Comparison of ENCODE assay signal across 22 cellular contexts in genomic region chr11:46075928-46076327, GRCh38. TPM values are rescaled to one million over a fixed set of nuclear protein-coding genes. Genes with fewer than 3 reads are reported as not detected.
DNase-seq lines count a peak whose midpoint lies in the region; ATAC-seq and TF ChIP-seq lines count a peak whose summit lies in the region.
"Had no signal": no experiment of that assay in that cellular context is flagged by ENCODE, and none has a peak within 500 bp of the region (broad histone marks: within the 10 kb centered on the region; RNA-seq: fewer than 3 reads in every experiment).

No MANE protein-coding gene starts in this region.

- H3K27ac ChIP-seq in 22Rv1 = no peak overlapping the region
- H3K27ac ChIP-seq in GM23338 (ENCODE audit: low read depth) = no peak overlapping the region
- H3K27ac ChIP-seq in PC-9 = no peak overlapping the region
- H3K27ac ChIP-seq: left ventricle myocardium inferior, upper lobe of right lung had no signal

- no peak overlapping the region for H2AFZ ChIP-seq in GM23338
- H2AFZ ChIP-seq in PC-9 = no peak overlapping the region

- CTCF ChIA-PET in PC-9 (lab: Charles Lee) = no interaction called here

- H3K9me2 ChIP-seq in GM23338 (ENCODE audit: insufficient read depth) (no peaks in the 10 kb centered on the region), PC-9 (ENCODE audit: insufficient read depth) (no peaks in the 10 kb centered on the region)

- no peak overlapping the region for H3K27ac Mint-ChIP-seq in GM23338
- H3K27ac Mint-ChIP-seq: activated CD4-positive, alpha-beta memory T cell treated with anti-CD3 and anti-CD28 coated beads, Interleukin-2, amount 10 ng/mL, durations not matched to agents 7 days and 5 days; IgD-negative memory B cell had no signal

- peak; percentile 25 for TF ChIP-seq CTCF in 22Rv1 (IDR thresholded peaks at IDR 0.05)
- peak; percentile 46 to 56 for TF ChIP-seq CTCF in GM23338 (conservative IDR thresholded peaks at IDR 0.05; ENCODE audit: low read depth in 2 of 2)
- TF ChIP-seq CTCF in PC-9 (conservative IDR thresholded peaks at IDR 0.05) = peak; percentile 36; the same call in 1 of the 2 replicates
- TF ChIP-seq CTCF in epithelial cell of esophagus (IDR thresholded peaks at IDR 0.05; ENCODE audit: insufficient read depth, low read depth, low read length, missing control alignments) = peak; percentile 65

- intact Hi-C loops in PC-9 (cut with micrococcal nuclease; ENCODE audit: unreplicated experiment) = no loop called here
- intact Hi-C loops in posterior vena cava (cut with DNase I) = no loop called here

- H3K79me2 ChIP-seq in GM23338 (replicated peaks; ENCODE audit: insufficient read depth) = no peaks in the 10 kb centered on the region
- H3K79me2 ChIP-seq in PC-9 (ENCODE audit: low read depth) = no peaks in the 10 kb centered on the region

- POLR2A ChIA-PET in PC-9 (lab: Charles Lee; ENCODE audit: unreplicated experiment) = interaction anchor here (0.5 kb wide), 1 partner anchor 46 kb away, joined by 3 read pairs; no protein-coding TSS in a partner anchor

- no peaks in the 10 kb centered on the region for H3F3A ChIP-seq in GM23338 (replicated peaks; ENCODE audit: low read depth)
- H3F3A ChIP-seq in PC-9 (ENCODE audit: insufficient read depth, low read depth) = no peaks in the 10 kb centered on the region

- peaks cover 5% of the 10 kb centered on the region; the same call in 1 of the 2 replicates for H3K36me3 ChIP-seq in GM23338 (ENCODE audit: insufficient read depth)
- H3K36me3 ChIP-seq in PC-9 (ENCODE audit: low read depth) = 0 out of 2 replicates have a peak, but pooled peaks cover 4% of the 10 kb centered on the region

- no TSS peak for BruUV-seq in PC-9 (replicated peaks; lab: Mats Ljungman, UMichigan)

- no peaks in the 10 kb centered on the region for H4K20me1 ChIP-seq in GM23338 (replicated peaks; ENCODE audit: insufficient read depth)
- H4K20me1 ChIP-seq in PC-9 (ENCODE audit: insufficient read depth) = no peaks in the 10 kb centered on the region; the same call in 1 of the 2 replicates

- H3K36me3 Mint-ChIP-seq in GM23338 (ENCODE audit: low read depth) = peaks cover 14% of the 10 kb centered on the region; the same call in 2 of the 3 replicates

- no peaks in the 10 kb centered on the region for H3K9me3 ChIP-seq in PC-9 (ENCODE audit: insufficient read depth, low read depth)
- H3K9me3 ChIP-seq: gastroesophageal sphincter, left ventricle myocardium inferior, sigmoid colon, stomach, upper lobe of right lung had no signal

- no peaks in the 10 kb centered on the region for H3K9me3 Mint-ChIP-seq in GM23338
- H3K9me3 Mint-ChIP-seq: activated CD4-positive, alpha-beta memory T cell treated with anti-CD3 and anti-CD28 coated beads, Interleukin-2, amount 10 ng/mL, durations not matched to agents 7 days and 5 days; activated T-cell treated with anti-CD3 and anti-CD28 coated beads, Interleukin-2, amount 50 U/mL, for 4 hours; IgD-negative memory B cell had no signal

- peak; percentile 36 for DNase-seq in GM23338 (ENCODE audit: low spot score)
- no peak for DNase-seq in PC-9
- peak; percentile 37 for DNase-seq in epithelial cell of esophagus (ENCODE audit: low read depth)
- no peak for DNase-seq in mucosa of gallbladder (ENCODE audit: low spot score)
- DNase-seq in ureter (ENCODE audit: low spot score) = no peak
- DNase-seq in posterior vena cava (ENCODE audit: low spot score) = no peak
- DNase-seq: activated CD4-positive, alpha-beta memory T cell treated with anti-CD3 and anti-CD28 coated beads, Interleukin-2, amount 10 ng/mL, durations not matched to agents 7 days and 5 days; activated T-cell treated with anti-CD3 and anti-CD28 coated beads, Interleukin-2, amount 50 U/mL, for 4 hours; left ventricle myocardium inferior; NCI-H1092; NCI-H2081; NCI-H526 treated with DMSO at 0.1 percent for 48 hours; occipital lobe; sigmoid colon; stimulated activated CD4-positive, alpha-beta T cell treated with anti-CD3 and anti-CD28 coated beads, Interleukin-1b, Interleukin-23, amount 100 ng/mL, for 48 hours; stomach; T-helper 1 cell; upper lobe of right lung had no signal

- no peak overlapping the region for H3K4me2 ChIP-seq in GM23338
- no peak overlapping the region for H3K4me2 ChIP-seq in PC-9

- H3K27me3 Mint-ChIP-seq in GM23338 (ENCODE audit: insufficient read depth, low read depth, poor library complexity) = no peaks in the 10 kb centered on the region
- H3K27me3 Mint-ChIP-seq: activated CD4-positive, alpha-beta memory T cell treated with anti-CD3 and anti-CD28 coated beads, Interleukin-2, amount 10 ng/mL, durations not matched to agents 7 days and 5 days; IgD-negative memory B cell had no signal

- H3K27me3 ChIP-seq in GM23338 (ENCODE audit: insufficient read depth) (no peaks in the 10 kb centered on the region), PC-9 (ENCODE audit: insufficient read depth, low read depth) (no peaks in the 10 kb centered on the region)
- H3K27me3 ChIP-seq: gastroesophageal sphincter, sigmoid colon, stomach, upper lobe of right lung had no signal

- no peak overlapping the region for H3K4me3 ChIP-seq in GM23338
- no peak overlapping the region for H3K4me3 ChIP-seq in PC-9
- H3K4me3 ChIP-seq in epithelial cell of esophagus (ENCODE audit: low read length) = no peak overlapping the region
- H3K4me3 ChIP-seq: gastroesophageal sphincter, left ventricle myocardium inferior, sigmoid colon, stomach, upper lobe of right lung had no signal

- H3K4me3 Mint-ChIP-seq in GM23338 = no peak overlapping the region
- H3K4me3 Mint-ChIP-seq: activated CD4-positive, alpha-beta memory T cell treated with anti-CD3 and anti-CD28 coated beads, Interleukin-2, amount 10 ng/mL, durations not matched to agents 7 days and 5 days; activated T-cell treated with anti-CD3 and anti-CD28 coated beads, Interleukin-2, amount 50 U/mL, for 4 hours; IgD-negative memory B cell had no signal

- ATAC-seq in GM23338 = peak; percentile 35; the same call in 2 of the 3 replicates
- no peak for ATAC-seq in GM19328 (IDR thresholded peaks at IDR 0.05; ENCODE audit: unreplicated experiment)
- ATAC-seq: activated T-cell treated with anti-CD3 and anti-CD28 coated beads, Interleukin-2, amount 50 U/mL, for 4 hours; gastroesophageal sphincter had no signal

- H3K4me1 ChIP-seq in GM23338 (ENCODE audit: insufficient read depth) (peaks cover 8% of the 10 kb centered on the region; the same call in 1 of the 2 replicates), PC-9 (replicated peaks; ENCODE audit: insufficient read depth) (no peaks in the 10 kb centered on the region)
- H3K4me1 ChIP-seq: upper lobe of right lung had no signal

- peaks cover 18% of the 10 kb centered on the region for H3K4me1 Mint-ChIP-seq in GM23338

TF ChIP-seq in GM23338, 12 proteins besides CTCF, POLR2A, EP300 and RAD21 (continues in another document):
- TF ChIP-seq NANOG (IDR thresholded peaks at IDR 0.05; ENCODE audit: borderline replicate concordance) = no peak
- TF ChIP-seq POLR2AphosphoS5 (IDR thresholded peaks at IDR 0.05; ENCODE audit: low read depth) = no peak
- TF ChIP-seq ETS1 (IDR thresholded peaks at IDR 0.05) = no peak
- no peak for TF ChIP-seq ZNF114 (CRISPR knock-in tag; IDR thresholded peaks at IDR 0.05)
- no peak for TF ChIP-seq REST (IDR thresholded peaks at IDR 0.05; ENCODE audit: unreplicated experiment)
- TF ChIP-seq JUNB (IDR thresholded peaks at IDR 0.05; ENCODE audit: unreplicated experiment) = no peak
- TF ChIP-seq CREB1 (CRISPR knock-in tag; IDR thresholded peaks at IDR 0.05; ENCODE audit: low read depth) = no peak
- no peak for TF ChIP-seq STAT1 (IDR thresholded peaks at IDR 0.05; ENCODE audit: unreplicated experiment)
- no peak for TF ChIP-seq EZH2 (IDR thresholded peaks at IDR 0.05; ENCODE audit: low read depth, unreplicated experiment)
- no peak for TF ChIP-seq ZNF331 (CRISPR knock-in tag; IDR thresholded peaks at IDR 0.05; ENCODE audit: low read depth)
- TF ChIP-seq EZH2phosphoT487 (IDR thresholded peaks at IDR 0.05; ENCODE audit: unreplicated experiment) = no peak

RNA-seq across cellular contexts. Expression of gene PHF21A, which starts 45.3 kb away (rescaled TPM):
- 14.2 and 23.6 TPM in 2 replicates for total RNA-seq in GM23338 (2014; rRNA removed; shearing (Covaris generic))
- 18.7 and 21.7 TPM in 2 replicates for polyA plus RNA-seq in GM23338 (2016; fragmentation: Nextera tagmentation; extraction: Ambion mirVana)
- total RNA-seq in PC-9 (2021) (45.6 and 54.3 TPM in 2 replicates), mucosa of gallbladder (43.8 TPM), ureter (51.1 TPM), posterior vena cava (10 to 100 TPM; 40.2 to 54.0 TPM)

Comparison
In these comparisons a context has a peak if more than half of its experiments do, and no peak if none do; other contexts are left out.
1. DNase-seq: peak in GM23338 (single experiment) and epithelial cell of esophagus (single experiment); none in PC-9 (0 of 2), mucosa of gallbladder (single experiment), ureter (single experiment) and posterior vena cava (single experiment).
2. Peak in every context shown above with its lines, with median percentiles within 50 percentile points of each other: CTCF ChIP-seq.